16 cellular contexts compared by ENCODE assay signal in genomic region chr6:159939591-159940016, GRCh38. TPM values are rescaled to one million over a fixed set of nuclear protein-coding genes. Genes with fewer than 3 reads are reported as not detected.
DNase-seq lines count a peak whose midpoint lies in the region; ATAC-seq, FAIRE-seq and TF ChIP-seq lines count a peak whose summit lies in the region.
"Had no signal": no experiment of that assay in that cellular context is flagged by ENCODE, and none has a peak within 500 bp of the region (broad histone marks: within the 10 kb centered on the region; RNA-seq: fewer than 3 reads in every experiment).

No MANE protein-coding gene starts in this region.

- no peak overlapping the region for H3K56ac ChIP-seq in mesendoderm (ENCODE audit: low read length)

- H2BK15ac ChIP-seq in mesendoderm (replicated peaks; ENCODE audit: low read depth): no peak overlapping the region

- H3K4me3 ChIP-seq in astrocyte (ENCODE audit: insufficient read depth, low read depth, low read length) (no peak overlapping the region), tibial artery (no peak overlapping the region), mesendoderm (ENCODE audit: low read length) (no peak overlapping the region)
- H3K4me3 ChIP-seq: PC-9 had no signal

- H3K79me2 ChIP-seq in astrocyte (ENCODE audit: insufficient read depth, low read length) (no peaks in the 10 kb centered on the region), mesendoderm (ENCODE audit: control insufficient read depth, insufficient read depth, low read length) (no peaks in the 10 kb centered on the region)

- H3K27me3 ChIP-seq in astrocyte (ENCODE audit: insufficient read depth, low read length): peaks cover 2% of the 10 kb centered on the region
- H3K27me3 ChIP-seq in tibial artery: no peaks in the 10 kb centered on the region
- H3K27me3 ChIP-seq in mesendoderm (ENCODE audit: insufficient read depth, low read length, poor library complexity): no peaks in the 10 kb centered on the region

- no peak overlapping the region for H3K4ac ChIP-seq in mesendoderm (ENCODE audit: low read depth, low read length)

- no peaks in the 10 kb centered on the region for H3K79me1 ChIP-seq in mesendoderm (ENCODE audit: low read length)

- H3K27me3 Mint-ChIP-seq in astrocyte (ENCODE audit: low read depth, unreplicated experiment): peaks cover 4% of the 10 kb centered on the region

- H2BK120ac ChIP-seq in mesendoderm (ENCODE audit: low read depth, low read length): no peak overlapping the region

- no peaks in the 10 kb centered on the region for H4K20me1 ChIP-seq in astrocyte (ENCODE audit: insufficient read depth, low read length)

- no peak overlapping the region for H3K27ac ChIP-seq in astrocyte (ENCODE audit: low read depth, low read length)
- peak overlapping the region; percentile 56 to 58 for H3K27ac ChIP-seq in tibial artery
- no peak overlapping the region for H3K27ac ChIP-seq in mesendoderm (ENCODE audit: low read depth, low read length)
- H3K27ac ChIP-seq: PC-9 had no signal

- TF ChIP-seq CTCF in astrocyte (IDR thresholded peaks at IDR 0.05; ENCODE audit: insufficient read depth, low read depth, low read length) (no peak), tibial artery (IDR thresholded peaks at IDR 0.05) (no peak)

- intact Hi-C loops in Right ventricle myocardium superior (cut with DNase I): loop anchor here (5.0 kb wide), 1 partner anchor 77 kb away; no protein-coding TSS in a partner anchor
- intact Hi-C loops in tibial artery (cut with DNase I; ENCODE audit: low total_unique reads): loop anchor here (10.0 kb wide), 1 partner anchor 245 kb away; the partner anchor contains the start of gene SOD2

- DNase-seq in astrocyte (ENCODE audit: low read depth) (peak; percentile 22), Right ventricle myocardium superior (peak; percentile 69), left lobe of liver (ENCODE audit: low spot score) (no peak), tibial artery (peak; percentile 57 to 78), mesendoderm (no peak)
- DNase-seq: Caco-2; CD4-positive, CD25-positive, alpha-beta regulatory T cell; DMS153; NCI-H1092; NCI-H748 treated with DMSO at 0.1 percent for 48 hours; PC-9 had no signal

- FAIRE-seq in astrocyte (lab: Jason Lieb, UNC): no peak

- no CpG with 5 or more reads among the region's 6 CpGs for WGBS in mesendoderm (ENCODE audit: extremely low coverage, insufficient coverage, low lambda C conversion rate)

- H3K4me1 Mint-ChIP-seq in astrocyte (ENCODE audit: low read depth, unreplicated experiment): peaks cover 8% of the 10 kb centered on the region

- no peak overlapping the region for H2AFZ ChIP-seq in astrocyte (ENCODE audit: low read depth, low read length)
- H2AFZ ChIP-seq: PC-9 had no signal

- H3K23ac ChIP-seq in mesendoderm (ENCODE audit: low read length): no peak overlapping the region

- H4K5ac ChIP-seq in mesendoderm (ENCODE audit: low read length): no peak overlapping the region

- H3K9me3 ChIP-seq in astrocyte (ENCODE audit: insufficient read depth, low read depth, low read length): peaks cover 14% of the 10 kb centered on the region
- H3K9me3 ChIP-seq in tibial artery: peaks cover 0 to 9% (median 7%) of the 10 kb centered on the region in 3 donors

- no peak overlapping the region for H4K8ac ChIP-seq in mesendoderm (ENCODE audit: low read depth, low read length)

- no peaks in the 10 kb centered on the region for H3K36me3 ChIP-seq in astrocyte (ENCODE audit: insufficient read depth, low read length)
- no peaks in the 10 kb centered on the region for H3K36me3 ChIP-seq in tibial artery
- H3K36me3 ChIP-seq in mesendoderm (ENCODE audit: control insufficient read depth, insufficient read depth, low read length): no peaks in the 10 kb centered on the region

- no peaks in the 10 kb centered on the region for H3K36me3 Mint-ChIP-seq in astrocyte (ENCODE audit: low read depth, unreplicated experiment)
- H3K36me3 Mint-ChIP-seq: CD4-positive, CD25-positive, alpha-beta regulatory T cell had no signal

- no peak overlapping the region for H3K18ac ChIP-seq in mesendoderm (ENCODE audit: low read length)

- H2AK5ac ChIP-seq in mesendoderm (ENCODE audit: low read length): no peak overlapping the region

- no peak overlapping the region for H3K4me3 Mint-ChIP-seq in astrocyte (ENCODE audit: unreplicated experiment)
- H3K4me3 Mint-ChIP-seq: CD4-positive, CD25-positive, alpha-beta regulatory T cell had no signal

- no peak overlapping the region for H3K4me2 ChIP-seq in astrocyte (ENCODE audit: low read length)
- H3K4me2 ChIP-seq in mesendoderm (ENCODE audit: low read length): no peak overlapping the region
- H3K4me2 ChIP-seq: PC-9 had no signal

- peak; percentile 74 for ATAC-seq in Right ventricle myocardium superior (ENCODE audit: poor library complexity)
- ATAC-seq in left lobe of liver: peak; percentile 14
- no peak for ATAC-seq in GM19395 (IDR thresholded peaks at IDR 0.05; ENCODE audit: unreplicated experiment)
- ATAC-seq in HG03175 (IDR thresholded peaks at IDR 0.05; ENCODE audit: unreplicated experiment): no peak

- H2BK5ac ChIP-seq in mesendoderm (ENCODE audit: low read length): no peak overlapping the region

- H3K9ac ChIP-seq in astrocyte (ENCODE audit: low read length): no peak overlapping the region
- H3K9ac ChIP-seq in mesendoderm (ENCODE audit: low read length): no peak overlapping the region

- H3K27ac Mint-ChIP-seq in astrocyte (ENCODE audit: unreplicated experiment): no peak overlapping the region
- H3K27ac Mint-ChIP-seq: CD4-positive, CD25-positive, alpha-beta regulatory T cell had no signal

- peaks cover 13% of the 10 kb centered on the region for H3K9me3 Mint-ChIP-seq in astrocyte (ENCODE audit: unreplicated experiment)

- H3K4me1 ChIP-seq in astrocyte (ENCODE audit: insufficient read depth, low read length) (peaks cover 5% of the 10 kb centered on the region), tibial artery (peaks cover 0 to 81% (median 25%) of the 10 kb centered on the region in 4 donors), mesendoderm (ENCODE audit: control insufficient read depth, low read depth, low read length) (no peaks in the 10 kb centered on the region)
- H3K4me1 ChIP-seq: Caco-2 had no signal

RNA-seq across cellular contexts. Expression of gene IGF2R, which starts 29.3 kb away (rescaled TPM):
- 172 and 173 TPM in 2 replicates for total RNA-seq in astrocyte
- total RNA-seq in Right ventricle myocardium superior: 68.4 TPM
- 51.5 TPM for total RNA-seq in left lobe of liver
- polyA plus RNA-seq in mesendoderm (2013, experiment 1 of 2): 19.9 TPM
- 19.9 TPM for polyA plus RNA-seq in mesendoderm (2013, experiment 2 of 2)

RNA-seq across cellular contexts. Expression of gene MAS1, which starts 48.8 kb away (rescaled TPM):
- total RNA-seq in astrocyte: not detected in 2 replicates
- total RNA-seq in Right ventricle myocardium superior: not detected
- not detected for total RNA-seq in left lobe of liver
- not detected for polyA plus RNA-seq in mesendoderm (2013, experiment 1 of 2)
- not detected for polyA plus RNA-seq in mesendoderm (2013, experiment 2 of 2)
- total RNA-seq: Caco-2; CD4-positive, CD25-positive, alpha-beta regulatory T cell; H4; MCF 10A; PC-9; SK-MEL-5 had no signal
- polyA plus RNA-seq: CD4-positive, CD25-positive, alpha-beta regulatory T cell had no signal

Comparison
In these comparisons a context has a peak if more than half of its experiments do, and no peak if none do; other contexts are left out.
1. DNase-seq: peak in astrocyte (single experiment), Right ventricle myocardium superior (single experiment) and tibial artery (2 of 2); none in left lobe of liver (single experiment) and mesendoderm (single experiment).
2. H3K27ac ChIP-seq: peak in tibial artery (2 of 2); none in astrocyte (single experiment) and mesendoderm (single experiment).
3. ATAC-seq: peak in Right ventricle myocardium superior (single experiment) and left lobe of liver (single experiment); none in GM19395 (single experiment) and HG03175 (single experiment).